7 cellular contexts compared by ENCODE assay signal in genomic region chr18:70762812-70763211, GRCh38.
"Had no signal": no experiment of that assay in that cellular context is flagged by ENCODE, and none has a peak within 500 bp of the region (broad histone marks: within the 10 kb centered on the region; RNA-seq: fewer than 3 reads in every experiment).

No MANE protein-coding gene starts in this region.

- H3K4me1 ChIP-seq: HAP-1 had no signal

- H3K4me3 ChIP-seq: GM23338, HAP-1 had no signal

- ATAC-seq: GM23338, HCT116 had no signal

- H3K9me3 ChIP-seq: HAP-1 had no signal

- H3K27ac Mint-ChIP-seq: GM23338, HFFc6, IgD-negative memory B cell had no signal

- H2AFZ ChIP-seq: GM23338 had no signal

- H3K36me3 Mint-ChIP-seq: IgD-negative memory B cell had no signal

- H3K27ac ChIP-seq: HL-60 had no signal

- H3K4me2 ChIP-seq: GM23338 had no signal

- H3K4me3 Mint-ChIP-seq: GM23338, HFFc6, IgD-negative memory B cell had no signal

- H3K4me1 Mint-ChIP-seq: GM23338, IgD-negative memory B cell had no signal

- H3K36me3 ChIP-seq: HAP-1 had no signal

- H3K27me3 Mint-ChIP-seq: IgD-negative memory B cell had no signal

- DNase-seq: HFFc6, KG1 had no signal
